15 cellular contexts compared by ENCODE assay signal in genomic region chr12:32039917-32040575, GRCh38.
"Had no signal": no experiment of that assay in that cellular context is flagged by ENCODE, and none has a peak within 500 bp of the region (broad histone marks: within the 10 kb centered on the region; RNA-seq: fewer than 3 reads in every experiment).

No MANE protein-coding gene starts in this region.

- H3K4me3 ChIP-seq: ascending aorta, colonic mucosa, gastroesophageal sphincter, lower lobe of right lung, mucosa of descending colon, sigmoid colon had no signal

- H3K27me3 Mint-ChIP-seq: activated CD4-positive, alpha-beta memory T cell treated with anti-CD3 and anti-CD28 coated beads for 36 hours; naive thymus-derived CD8-positive, alpha-beta T cell; type B pancreatic cell had no signal

- H3K4me1 Mint-ChIP-seq: naive thymus-derived CD8-positive, alpha-beta T cell had no signal

- H3K36me3 ChIP-seq: ascending aorta, colonic mucosa, gastroesophageal sphincter, lower lobe of right lung, sigmoid colon had no signal

- H3K9me3 ChIP-seq: colonic mucosa had no signal

- ATAC-seq: activated T-cell treated with anti-CD3 and anti-CD28 coated beads, Interleukin-2, amount 50 U/mL, for 72 hours; gastroesophageal sphincter; lower lobe of right lung; mucosa of descending colon; naive thymus-derived CD8-positive, alpha-beta T cell had no signal

- H3K27ac ChIP-seq: ascending aorta, colonic mucosa, gastroesophageal sphincter, lower lobe of right lung, sigmoid colon had no signal

- H3K4me1 ChIP-seq: ascending aorta, colonic mucosa, gastroesophageal sphincter, lower lobe of right lung, sigmoid colon had no signal

- DNase-seq: activated CD4-positive, alpha-beta memory T cell treated with anti-CD3 and anti-CD28 coated beads for 36 hours; activated gamma-delta T cell treated with Interleukin-2 at 50 U/mL for 16 hours; activated T-cell treated with anti-CD3 and anti-CD28 coated beads, Interleukin-2, amount 50 U/mL, for 72 hours; colonic mucosa; lower lobe of right lung; naive thymus-derived CD8-positive, alpha-beta T cell; occipital lobe; sigmoid colon; stimulated activated CD4-positive, alpha-beta T cell treated with anti-CD3 and anti-CD28 coated beads, Interleukin-2, amount 100 ng/mL, for 24 hours; stimulated activated naive CD4-positive, alpha-beta T cell; substantia nigra had no signal

- H3K27me3 ChIP-seq: ascending aorta, colonic mucosa, gastroesophageal sphincter, sigmoid colon had no signal

- H3K27ac Mint-ChIP-seq: activated CD4-positive, alpha-beta memory T cell treated with anti-CD3 and anti-CD28 coated beads for 36 hours; activated T-cell treated with anti-CD3 and anti-CD28 coated beads, Interleukin-2, amount 50 U/mL, for 72 hours had no signal

- H3K4me3 Mint-ChIP-seq: activated CD4-positive, alpha-beta memory T cell treated with anti-CD3 and anti-CD28 coated beads for 36 hours; activated T-cell treated with anti-CD3 and anti-CD28 coated beads, Interleukin-2, amount 50 U/mL, for 72 hours; naive thymus-derived CD8-positive, alpha-beta T cell had no signal
